Comparison of ENCODE assay signal across 9 cellular contexts in genomic region chr19:46924874-46925547, GRCh38.
A peak's percentile ranks its signal among the peaks of the same experiment; 100 is the strongest.
DNase-seq lines count a peak whose midpoint lies in the region; ATAC-seq and TF ChIP-seq lines count a peak whose summit lies in the region.
"Had no signal": no experiment of that assay in that cellular context is flagged by ENCODE, and none has a peak within 500 bp of the region (broad histone marks: within the 10 kb centered on the region; RNA-seq: fewer than 3 reads in every experiment).

No MANE protein-coding gene starts in this region.

- H3K36me3 ChIP-seq in prostate gland (no peaks in the 10 kb centered on the region), HAP-1 (replicated peaks) (peaks cover 20% of the 10 kb centered on the region)

- 11% methylated on average over 8 of the region's 8 CpGs for WGBS in prostate gland

- TF ChIP-seq POLR2A in prostate gland (IDR thresholded peaks at IDR 0.05), result no peak

- in situ Hi-C loops in HAP-1 (cut with MboI; ENCODE audit: low sequenced_read_pairs), result loop anchor here (5.0 kb wide), 1 partner anchor 63 kb away; the partner anchor contains the start of gene ARHGAP35

- peak; percentile 50 for ATAC-seq in esophagus mucosa
- ATAC-seq in HG03097 (IDR thresholded peaks at IDR 0.05; ENCODE audit: low FRiP score, unreplicated experiment), result no peak
- ATAC-seq in GM21367 (IDR thresholded peaks at IDR 0.05; ENCODE audit: unreplicated experiment), result no peak

- no peaks in the 10 kb centered on the region for H3K9me3 ChIP-seq in prostate gland
- no peaks in the 10 kb centered on the region for H3K9me3 ChIP-seq in HAP-1

- peak overlapping the region; percentile 71 to 72 for H3K27ac ChIP-seq in prostate gland

- H3K4me3 ChIP-seq in prostate gland (peak overlapping the region in 1 of 2 donors; percentile 13), HAP-1 (no peak overlapping the region)

- H3K27me3 ChIP-seq in prostate gland (replicated peaks; ENCODE audit: insufficient read depth) (no peaks in the 10 kb centered on the region), HAP-1 (ENCODE audit: low read depth) (no peaks in the 10 kb centered on the region)

- TF ChIP-seq CTCF in prostate gland (IDR thresholded peaks at IDR 0.05), result peak in 1 of 4 experiments; percentile 9

- peaks cover 32% of the 10 kb centered on the region for H3K4me1 ChIP-seq in prostate gland (replicated peaks)
- H3K4me1 ChIP-seq in HAP-1, result peaks cover 32% of the 10 kb centered on the region

- intact Hi-C loops in prostate gland (cut with DNase I), result no loop called here

- DNase-seq in EH (ENCODE audit: low read depth) (peak; percentile 66), prostate gland (ENCODE audit: low spot score) (peak; percentile 78), CD1c-positive myeloid dendritic cell (ENCODE audit: extremely low spot score) (no peak), HAP-1 (ENCODE audit: low spot score in 2 of 2) (no peak)
- DNase-seq: activated T-cell treated with anti-CD3 and anti-CD28 coated beads, Interleukin-2, amount 50 U/mL, for 4 hours had no signal

TF ChIP-seq in PFSK-1, 5 proteins besides CTCF, POLR2A, EP300 and RAD21:
- TF ChIP-seq POLR2AphosphoS5 (IDR thresholded peaks at IDR 0.05; ENCODE audit: low read depth, low read length) (no peak), TAF1 (IDR thresholded peaks at IDR 0.05; ENCODE audit: borderline replicate concordance, insufficient read depth, low read length) (no peak), SIN3A (IDR thresholded peaks at IDR 0.05; ENCODE audit: borderline replicate concordance, insufficient read depth, low read length) (0 out of 2 replicates have a peak, but pooled peaks have one; percentile 22), FOXP2 (optimal IDR thresholded peaks at IDR 0.05; ENCODE audit: borderline replicate concordance, extremely low read depth, extremely low read length, insufficient read depth) (no peak), REST (IDR thresholded peaks at IDR 0.05; ENCODE audit: insufficient read depth in 1 of 2, low read depth in 2 of 2, low read length in 2 of 2) (no peak)

Comparison
In these comparisons a context has a peak if more than half of its experiments do, and no peak if none do; other contexts are left out.
1. DNase-seq: peak in EH (single experiment) and prostate gland (single experiment); none in CD1c-positive myeloid dendritic cell (single experiment) and HAP-1 (0 of 2).